In genomic region chr11:47425611-47426010, GRCh38 we compare ENCODE assay signal across 8 cellular contexts. TPM values are rescaled to one million over a fixed set of nuclear protein-coding genes. Genes with fewer than 3 reads are reported as not detected.
DNase-seq lines count a peak whose midpoint lies in the region; TF ChIP-seq lines count a peak whose summit lies in the region.

No MANE protein-coding gene starts in this region.

- DNase-seq in activated CD4-positive, alpha-beta T cell treated with anti-CD3 and anti-CD28 coated beads, Interleukin-2, amount 10 ng/mL, durations not matched to agents 7 days and 5 days, result no peak
- no peak for DNase-seq in activated CD4-positive, alpha-beta T cell treated with anti-CD3 and anti-CD28 coated beads for 48 hours
- DNase-seq in kidney epithelial cell (ENCODE audit: low read depth) (no peak), suprapubic skin (ENCODE audit: low spot score in 2 of 2) (no peak), NCI-H345 (lab: John Stamatoyannopoulos, UW) (no peak), iPS-NIHi7 (ENCODE audit: extremely low spot score) (no peak), AML-193 (lab: John Stamatoyannopoulos, UW) (no peak)

- POLR2A ChIA-PET in activated CD4-positive, alpha-beta T cell treated with anti-CD3 and anti-CD28 coated beads, Interleukin-2, amount 10 ng/mL, durations not matched to agents 7 days and 5 days (lab: Charles Lee), result no interaction called here

- no peaks in the 10 kb centered on the region for H3K9me3 ChIP-seq in suprapubic skin

- H3K4me3 Mint-ChIP-seq in activated CD4-positive, alpha-beta T cell treated with anti-CD3 and anti-CD28 coated beads, Interleukin-2, amount 10 ng/mL, durations not matched to agents 7 days and 5 days, result peak overlapping the region; percentile 98

- no peak for TF ChIP-seq CTCF in kidney epithelial cell (IDR thresholded peaks at IDR 0.05; ENCODE audit: insufficient read depth, low read length, poor library complexity, severe bottlenecking)
- no peak for TF ChIP-seq CTCF in suprapubic skin (IDR thresholded peaks at IDR 0.05)

- TF ChIP-seq EP300 in suprapubic skin (IDR thresholded peaks at IDR 0.05), result no peak

- peaks cover 37% of the 10 kb centered on the region for H3K36me3 Mint-ChIP-seq in activated CD4-positive, alpha-beta T cell treated with anti-CD3 and anti-CD28 coated beads, Interleukin-2, amount 10 ng/mL, durations not matched to agents 7 days and 5 days (ENCODE audit: low read depth)

- peak overlapping the region; percentile 99 for H3K4me3 ChIP-seq in kidney epithelial cell (ENCODE audit: low read depth, low read length)
- H3K4me3 ChIP-seq in suprapubic skin, result peak overlapping the region; percentile 86

- H3K27ac Mint-ChIP-seq in activated CD4-positive, alpha-beta T cell treated with anti-CD3 and anti-CD28 coated beads, Interleukin-2, amount 10 ng/mL, durations not matched to agents 7 days and 5 days, result peak overlapping the region; percentile 99

- H3K27me3 ChIP-seq in kidney epithelial cell (ENCODE audit: control insufficient read depth, insufficient read depth, low read length) (no peaks in the 10 kb centered on the region), suprapubic skin (no peaks in the 10 kb centered on the region)

- H3K36me3 ChIP-seq in kidney epithelial cell (ENCODE audit: control insufficient read depth, insufficient read depth, low read length) (peaks cover 4% of the 10 kb centered on the region), suprapubic skin (peaks cover 41% of the 10 kb centered on the region)

- no peaks in the 10 kb centered on the region for H3K27me3 Mint-ChIP-seq in activated CD4-positive, alpha-beta T cell treated with anti-CD3 and anti-CD28 coated beads, Interleukin-2, amount 10 ng/mL, durations not matched to agents 7 days and 5 days

- CTCF ChIA-PET in activated CD4-positive, alpha-beta T cell treated with anti-CD3 and anti-CD28 coated beads, Interleukin-2, amount 10 ng/mL, durations not matched to agents 7 days and 5 days (lab: Charles Lee), result interaction anchor here (0.6 to 5.0 kb wide), 3 partner anchors 14 to 215 kb away, joined by 3 to 47 read pairs (median 5); no protein-coding TSS in a partner anchor

- TF ChIP-seq POLR2A in suprapubic skin (IDR thresholded peaks at IDR 0.05), result no peak

- H3K27ac ChIP-seq in adipose tissue (ENCODE audit: low read depth, low read length), result peak overlapping the region; percentile 10
- peak overlapping the region; percentile 90 for H3K27ac ChIP-seq in suprapubic skin

- peaks cover 30% of the 10 kb centered on the region for H3K4me1 Mint-ChIP-seq in activated CD4-positive, alpha-beta T cell treated with anti-CD3 and anti-CD28 coated beads, Interleukin-2, amount 10 ng/mL, durations not matched to agents 7 days and 5 days

- H3K4me1 ChIP-seq in suprapubic skin, result peaks cover 19% of the 10 kb centered on the region

- no peaks in the 10 kb centered on the region for H3K9me3 Mint-ChIP-seq in activated CD4-positive, alpha-beta T cell treated with anti-CD3 and anti-CD28 coated beads, Interleukin-2, amount 10 ng/mL, durations not matched to agents 7 days and 5 days

- WGBS in adipose tissue, 3 donors, result 0 to 1% (median 1%) methylated on average over 14 of the region's 14 CpGs
- under 1% methylated on average over 14 of the region's 14 CpGs for WGBS in suprapubic skin

RNA-seq across cellular contexts. Expression of gene PSMC3, which starts 0.6 kb away (rescaled TPM):
- total RNA-seq in activated CD4-positive, alpha-beta T cell treated with anti-CD3 and anti-CD28 coated beads, Interleukin-2, amount 10 ng/mL, durations not matched to agents 7 days and 5 days, result 100 to 1,000 TPM; 153 to 162 TPM
- 100 to 1,000 TPM in 2 of 3 donors, 10 to 100 TPM in 1; 76.2 to 157 (median 134) TPM for polyA plus RNA-seq in adipose tissue
- total RNA-seq in kidney epithelial cell, result 115 and 126 TPM in 2 replicates
- total RNA-seq in suprapubic skin, result 100 to 1,000 TPM in 3 of 4 donors, 10 to 100 TPM in 1; 52.5 to 124 (median 103) TPM

RNA-seq across cellular contexts. Expression of gene SLC39A13, which starts 17.2 kb away (rescaled TPM):
- 10 to 100 TPM; 22.4 to 28.1 TPM for total RNA-seq in activated CD4-positive, alpha-beta T cell treated with anti-CD3 and anti-CD28 coated beads, Interleukin-2, amount 10 ng/mL, durations not matched to agents 7 days and 5 days
- 10 to 100 TPM; 36.4 to 42.0 (median 39.9) TPM for polyA plus RNA-seq in adipose tissue
- total RNA-seq in kidney epithelial cell (113 and 117 TPM in 2 replicates), suprapubic skin (10 to 100 TPM; 45.5 to 53.8 (median 52.3) TPM)

RNA-seq across cellular contexts. Expression of gene RAPSN, which starts 23.3 kb away (rescaled TPM):
- under 1 TPM; 0.48 to 0.50 TPM for total RNA-seq in activated CD4-positive, alpha-beta T cell treated with anti-CD3 and anti-CD28 coated beads, Interleukin-2, amount 10 ng/mL, durations not matched to agents 7 days and 5 days
- polyA plus RNA-seq in adipose tissue, result under 1 TPM in 2 of 3 donors, not detected in 1; 0.21 to 0.59 TPM
- total RNA-seq in kidney epithelial cell (0.14 and 0.21 TPM in 2 replicates), suprapubic skin (1 to 10 TPM in 2 of 4 donors, under 1 TPM in 1, not detected in 1; 0.59 to 4.6 (median 1.0) TPM)

RNA-seq across cellular contexts. Expression of gene SPI1, which starts 47.3 kb away (rescaled TPM):
- not detected for total RNA-seq in activated CD4-positive, alpha-beta T cell treated with anti-CD3 and anti-CD28 coated beads, Interleukin-2, amount 10 ng/mL, durations not matched to agents 7 days and 5 days
- 10 to 100 TPM in 2 of 3 donors, 1 to 10 TPM in 1; 4.9 to 69.3 (median 49.3) TPM for polyA plus RNA-seq in adipose tissue
- 0.14 TPM in 1 of 2 replicates, not detected in the other for total RNA-seq in kidney epithelial cell
- total RNA-seq in suprapubic skin, result 10 to 100 TPM in 2 of 4 donors, 1 to 10 TPM in 2; 4.7 to 13.4 (median 9.8) TPM
